Comparison of ENCODE assay signal across 17 cellular contexts in genomic region chr16:89475144-89475543, GRCh38. TPM values are rescaled to one million over a fixed set of nuclear protein-coding genes. Genes with fewer than 3 reads are reported as not detected.
DNase-seq lines count a peak whose midpoint lies in the region; ATAC-seq, FAIRE-seq and TF ChIP-seq lines count a peak whose summit lies in the region.
"Had no signal": no experiment of that assay in that cellular context is flagged by ENCODE, and none has a peak within 500 bp of the region (broad histone marks: within the 10 kb centered on the region; RNA-seq: fewer than 3 reads in every experiment).

No MANE protein-coding gene starts in this region.

- POLR2A ChIA-PET in A549 (lab: Yijun Ruan, JAX), result no interaction called here
- POLR2A ChIA-PET in CD8-positive, alpha-beta memory T cell (lab: Charles Lee), result interaction anchor here (0.6 kb wide), 1 partner anchor 11 kb away, joined by 5 read pairs; no protein-coding TSS in a partner anchor
- POLR2A ChIA-PET in T-cell (lab: Charles Lee), result interaction anchor here in 1 of 2 donors (1.3 kb wide), 1 partner anchor 8 kb away, joined by 5 read pairs; no protein-coding TSS in a partner anchor

- peaks cover 0 to 2% of the 10 kb centered on the region in 2 donors for H3K27me3 Mint-ChIP-seq in CD8-positive, alpha-beta memory T cell
- no peaks in the 10 kb centered on the region for H3K27me3 Mint-ChIP-seq in T-cell
- H3K27me3 Mint-ChIP-seq: activated CD4-positive, alpha-beta memory T cell treated with anti-CD3 and anti-CD28 coated beads, Interleukin-2, amount 10 ng/mL, durations not matched to agents 7 days and 5 days had no signal

- no peak for FAIRE-seq in A549 (lab: Jason Lieb, UNC)
- FAIRE-seq: small intestine had no signal

- DNase-seq in A549 (ENCODE audit: low read depth in 1 of 2, low spot score in 1 of 2) (no peak), T-cell (no peak), glomerular visceral epithelial cell (ENCODE audit: extremely low spot score) (peak; percentile 27), mesenteric fat pad (ENCODE audit: low spot score) (no peak), SHP77 (lab: John Stamatoyannopoulos, UW) (no peak)
- no peak for DNase-seq in CD8-positive, alpha-beta memory T cell
- DNase-seq in activated CD4-positive, alpha-beta T cell treated with anti-CD3 and anti-CD28 coated beads for 1 hour, result no peak
- DNase-seq: activated CD4-positive, alpha-beta memory T cell treated with anti-CD3 and anti-CD28 coated beads, Interleukin-2, amount 10 ng/mL, durations not matched to agents 7 days and 5 days; aorta; erythroblast; left cardiac atrium; NCI-H1436 treated with DMSO at 0.1 percent for 48 hours; small intestine; stimulated activated naive CD4-positive, alpha-beta T cell had no signal

- TF ChIP-seq RAD21 in A549 (conservative IDR thresholded peaks at IDR 0.05 in 1 of 2, IDR thresholded peaks at IDR 0.05 in 1 of 2), result no peak

- peaks cover 0 to 3% (median 0%) of the 10 kb centered on the region in 5 donors for H3K9me3 Mint-ChIP-seq in CD8-positive, alpha-beta memory T cell
- H3K9me3 Mint-ChIP-seq in T-cell, result no peaks in the 10 kb centered on the region
- H3K9me3 Mint-ChIP-seq: activated CD4-positive, alpha-beta memory T cell treated with anti-CD3 and anti-CD28 coated beads, Interleukin-2, amount 10 ng/mL, durations not matched to agents 7 days and 5 days had no signal

- H3K9me3 ChIP-seq in A549, result no peaks in the 10 kb centered on the region
- H3K9me3 ChIP-seq in CD8-positive, alpha-beta memory T cell (ENCODE audit: low read length), result no peaks in the 10 kb centered on the region

- H3K27ac Mint-ChIP-seq in CD8-positive, alpha-beta memory T cell, result peak overlapping the region in 6 of 8 donors; percentile 9 to 52 (median 36)
- H3K27ac Mint-ChIP-seq in T-cell, result peak overlapping the region; percentile 27 to 34

- TF ChIP-seq EP300 in A549 (IDR thresholded peaks at IDR 0.05), result no peak

- H3K27me3 ChIP-seq in CD8-positive, alpha-beta memory T cell (ENCODE audit: insufficient read depth, low read length, poor library complexity, severe bottlenecking), result no peaks in the 10 kb centered on the region

- peaks cover 86 to 93% (median 91%) of the 10 kb centered on the region in 3 donors for H3K4me1 Mint-ChIP-seq in CD8-positive, alpha-beta memory T cell
- H3K4me1 Mint-ChIP-seq in T-cell, result peaks cover 90 to 95% (median 92%) of the 10 kb centered on the region in 3 donors

- H3K4me1 ChIP-seq in A549, result peaks cover 74% of the 10 kb centered on the region
- H3K4me1 ChIP-seq in CD8-positive, alpha-beta memory T cell (ENCODE audit: insufficient read depth, low read length), result peaks cover 89% of the 10 kb centered on the region

- 84% methylated on average over 5 of the region's 5 CpGs for WGBS in A549 (ENCODE audit: missing lambda C conversion rate)

- H3K36me3 ChIP-seq in CD8-positive, alpha-beta memory T cell (ENCODE audit: insufficient read depth, low read length), result no peaks in the 10 kb centered on the region

- no peak for TF ChIP-seq CTCF in A549 (IDR thresholded peaks at IDR 0.05)

- peak overlapping the region in 6 of 7 donors; percentile 19 to 74 (median 54) for H3K4me3 Mint-ChIP-seq in CD8-positive, alpha-beta memory T cell
- H3K4me3 Mint-ChIP-seq in T-cell, result peak overlapping the region; percentile 31 to 81 (median 35)
- H3K4me3 Mint-ChIP-seq: activated CD4-positive, alpha-beta memory T cell treated with anti-CD3 and anti-CD28 coated beads, Interleukin-2, amount 10 ng/mL, durations not matched to agents 7 days and 5 days had no signal

- TF ChIP-seq POLR2A in A549 (IDR thresholded peaks at IDR 0.05; ENCODE audit: low read length), result no peak

- H3K36me3 Mint-ChIP-seq in CD8-positive, alpha-beta memory T cell, result peaks cover 4 to 12% (median 6%) of the 10 kb centered on the region in 3 donors
- H3K36me3 Mint-ChIP-seq in T-cell, result peaks cover 15% of the 10 kb centered on the region

- no peak overlapping the region for H3K4me3 ChIP-seq in A549
- H3K4me3 ChIP-seq in CD8-positive, alpha-beta memory T cell (ENCODE audit: low read length), result no peak overlapping the region
- H3K4me3 ChIP-seq: coronary artery had no signal

- CTCF ChIA-PET in A549 (lab: Yijun Ruan, JAX) (interaction anchor here (1.4 to 1.7 kb wide), 2 partner anchors 27 to 186 kb away, joined by 3 to 4 read pairs; no protein-coding TSS in a partner anchor), T-cell (lab: Charles Lee) (interaction anchor here in 1 of 2 donors (1.0 to 1.2 kb wide), 2 partner anchors 9 to 66 kb away, joined by 3 to 4 read pairs; no protein-coding TSS in a partner anchor)
- CTCF ChIA-PET in CD8-positive, alpha-beta memory T cell (lab: Charles Lee), result interaction anchor here (0.8 to 1.2 kb wide), 3 partner anchors 18 to 118 kb away, joined by 3 to 5 read pairs (median 3); no protein-coding TSS in a partner anchor

- ATAC-seq in A549 (no peak), T-cell (replicated peaks in 1 of 4) (no peak), HG03460 (IDR thresholded peaks at IDR 0.05; ENCODE audit: unreplicated experiment) (no peak)
- ATAC-seq: left cardiac atrium, SK-N-SH treated with all-trans-retinoic acid at 6 μM for 48 hours had no signal

- 0 out of 3 replicates have a peak overlapping the region, but pooled peaks have one; percentile 52 for H3K4me2 ChIP-seq in A549

- no peak overlapping the region for H3K27ac ChIP-seq in A549
- no peak overlapping the region for H3K27ac ChIP-seq in CD8-positive, alpha-beta memory T cell (ENCODE audit: low read depth, low read length)
- H3K27ac ChIP-seq: coronary artery had no signal

TF ChIP-seq in A549, 52 proteins besides CTCF, POLR2A, EP300 and RAD21 (continues in another document):
- TF ChIP-seq PBX3 (IDR thresholded peaks at IDR 0.05), result no peak
- TF ChIP-seq, protein P1, sequence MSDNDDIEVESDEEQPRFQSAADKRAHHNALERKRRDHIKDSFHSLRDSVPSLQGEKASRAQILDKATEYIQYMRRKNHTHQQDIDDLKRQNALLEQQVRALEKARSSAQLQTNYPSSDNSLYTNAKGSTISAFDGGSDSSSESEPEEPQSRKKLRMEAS (IDR thresholded peaks at IDR 0.05), result no peak
- no peak for TF ChIP-seq HES2 (IDR thresholded peaks at IDR 0.05)
- TF ChIP-seq, protein P2, sequence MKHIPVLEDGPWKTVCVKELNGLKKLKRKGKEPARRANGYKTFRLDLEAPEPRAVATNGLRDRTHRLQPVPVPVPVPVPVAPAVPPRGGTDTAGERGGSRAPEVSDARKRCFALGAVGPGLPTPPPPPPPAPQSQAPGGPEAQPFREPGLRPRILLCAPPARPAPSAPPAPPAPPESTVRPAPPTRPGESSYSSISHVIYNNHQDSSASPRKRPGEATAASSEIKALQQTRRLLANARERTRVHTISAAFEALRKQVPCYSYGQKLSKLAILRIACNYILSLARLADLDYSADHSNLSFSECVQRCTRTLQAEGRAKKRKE (CRISPR knock-in tag; IDR thresholded peaks at IDR 0.05; ENCODE audit: low read depth), result no peak
- no peak for TF ChIP-seq EHF (CRISPR knock-in tag; IDR thresholded peaks at IDR 0.05)
- no peak for TF ChIP-seq HOXA7 (CRISPR knock-in tag; IDR thresholded peaks at IDR 0.05)
- no peak for TF ChIP-seq TP53 (CRISPR knock-in tag; IDR thresholded peaks at IDR 0.05)
- TF ChIP-seq FOSL2 (IDR thresholded peaks at IDR 0.05), result no peak
- TF ChIP-seq FOSL2 (CRISPR knock-in tag; IDR thresholded peaks at IDR 0.05), result no peak
- no peak for TF ChIP-seq CEBPB (IDR thresholded peaks at IDR 0.05)
- TF ChIP-seq RCOR1 (IDR thresholded peaks at IDR 0.05; ENCODE audit: low read depth, low read length), result no peak
- no peak for TF ChIP-seq TFCP2L1 (CRISPR knock-in tag; IDR thresholded peaks at IDR 0.05)
- TF ChIP-seq SREBF2 (IDR thresholded peaks at IDR 0.05), result no peak
- no peak for TF ChIP-seq ZC3H11A (IDR thresholded peaks at IDR 0.05)
- TF ChIP-seq CBX2 (IDR thresholded peaks at IDR 0.05; ENCODE audit: borderline replicate concordance, low read depth), result no peak
- TF ChIP-seq FOSB (CRISPR knock-in tag; IDR thresholded peaks at IDR 0.05), result no peak

RNA-seq across cellular contexts. Expression of gene ANKRD11, which starts 15.2 kb away (rescaled TPM):
- polyA plus RNA-seq in A549 (2011; rRNA removed), result 54.9 and 57.4 TPM in 2 replicates
- 56.7 and 61.7 TPM in 2 replicates for polyA plus RNA-seq in A549 (2012; cell fraction: cytosol; rRNA removed)
- polyA plus RNA-seq in A549 (2012; cell fraction: nucleus; rRNA removed), result 130 and 154 TPM in 2 replicates
- 50.4 to 56.7 TPM (median 53.6 TPM) in 3 replicates for polyA plus RNA-seq in A549 (2017; fragmentation: RNase III; extraction: RNeasy Plus Mini Kit Qiagen cat#74134 plus additional on column Dnase treatment)
- polyA minus RNA-seq in A549 (2011; rRNA and poly(A)+ RNA removed), result 43.6 and 69.7 TPM in 2 replicates
- total RNA-seq in CD8-positive, alpha-beta memory T cell, result 100 to 1,000 TPM; 130 to 150 TPM
- 39.8 TPM for polyA plus RNA-seq in CD8-positive, alpha-beta memory T cell
- 100 to 1,000 TPM; 257 to 294 (median 271) TPM for total RNA-seq in T-cell
- 120 TPM for total RNA-seq in mesenteric fat pad

RNA-seq across cellular contexts. Expression of gene SPG7, which starts 33.1 kb away (rescaled TPM):
- 53.2 and 54.4 TPM in 2 replicates for polyA plus RNA-seq in A549 (2011; rRNA removed)
- polyA plus RNA-seq in A549 (2012; cell fraction: cytosol; rRNA removed), result 57.9 and 61.6 TPM in 2 replicates
- 434 and 484 TPM in 2 replicates for polyA plus RNA-seq in A549 (2012; cell fraction: nucleus; rRNA removed)
- 73.2 to 80.6 TPM (median 79.6 TPM) in 3 replicates for polyA plus RNA-seq in A549 (2017; fragmentation: RNase III; extraction: RNeasy Plus Mini Kit Qiagen cat#74134 plus additional on column Dnase treatment)
- polyA minus RNA-seq in A549 (2011; rRNA and poly(A)+ RNA removed), result 51.0 and 58.2 TPM in 2 replicates
- total RNA-seq in CD8-positive, alpha-beta memory T cell, result 10 to 100 TPM; 77.4 to 79.5 TPM
- polyA plus RNA-seq in CD8-positive, alpha-beta memory T cell, result 48.2 TPM
- 100 to 1,000 TPM; 161 to 203 (median 184) TPM for total RNA-seq in T-cell
- total RNA-seq in mesenteric fat pad, result 90.0 TPM
